In genomic region chr7:139695616-139696015, GRCh38 we compare ENCODE assay signal across 20 cellular contexts.
A peak's percentile ranks its signal among the peaks of the same experiment; 100 is the strongest.
DNase-seq lines count a peak whose midpoint lies in the region; TF ChIP-seq lines count a peak whose summit lies in the region.
"Had no signal": no experiment of that assay in that cellular context is flagged by ENCODE, and none has a peak within 500 bp of the region (broad histone marks: within the 10 kb centered on the region; RNA-seq: fewer than 3 reads in every experiment).

No MANE protein-coding gene starts in this region.

- peaks cover 3 to 100% (median 69%) of the 10 kb centered on the region in 11 experiments; a peak in 21 of 22 replicates for H4K20me1 ChIP-seq in BLaER1 treated with 17β-estradiol and CSF1 and Interleukin-3, amounts not matched to agents 10 nM and 100 nM

- H3K27me3 ChIP-seq in BLaER1 treated with 17β-estradiol and CSF1 and Interleukin-3, amounts not matched to agents 10 nM and 100 nM = no peaks in the 10 kb centered on the region
- H3K27me3 ChIP-seq: SJCRH30, thyroid gland had no signal

- no peak overlapping the region for H3K9ac ChIP-seq in BLaER1 treated with 17β-estradiol and CSF1 and Interleukin-3, amounts not matched to agents 10 nM and 100 nM

- TF ChIP-seq CTCF in fibroblast of pulmonary artery (IDR thresholded peaks at IDR 0.05; ENCODE audit: low read length, missing control alignments) (no peak), progenitor cell of endocrine pancreas (IDR thresholded peaks at IDR 0.05; ENCODE audit: unreplicated experiment) (no peak)

- no peak overlapping the region for H3K4me3 ChIP-seq in BLaER1 treated with 17β-estradiol and CSF1 and Interleukin-3, amounts not matched to agents 10 nM and 100 nM
- no peak overlapping the region for H3K4me3 ChIP-seq in fibroblast of pulmonary artery (replicated peaks; ENCODE audit: low read depth, low read length)
- H3K4me3 ChIP-seq: PC-9, SJCRH30, thyroid gland had no signal

- POLR2A ChIA-PET in activated CD4-positive, alpha-beta T cell treated with anti-CD3 and anti-CD28 coated beads, Interleukin-2, amount 10 ng/mL, durations not matched to agents 7 days and 5 days (lab: Charles Lee) = no interaction called here

- H3K27ac ChIP-seq in BLaER1 treated with 17β-estradiol and CSF1 and Interleukin-3, amounts not matched to agents 10 nM and 100 nM = no peak overlapping the region
- H3K27ac ChIP-seq: epithelial cell of prostate, HL-60, PC-9, SJCRH30, thyroid gland had no signal

- peak overlapping the region; percentile 11 for H3K27ac Mint-ChIP-seq in progenitor cell of endocrine pancreas
- no peak overlapping the region for H3K27ac Mint-ChIP-seq in activated CD4-positive, alpha-beta T cell treated with anti-CD3 and anti-CD28 coated beads, Interleukin-2, amount 10 ng/mL, durations not matched to agents 7 days and 5 days
- H3K27ac Mint-ChIP-seq: activated CD4-positive, alpha-beta memory T cell treated with anti-CD3 and anti-CD28 coated beads for 36 hours; activated naive CD8-positive, alpha-beta T cell treated with anti-CD3 and anti-CD28 coated beads, Interleukin-2, amount 10 ng/mL, durations not matched to agents 7 days and 5 days had no signal

- H3K27me3 Mint-ChIP-seq in progenitor cell of endocrine pancreas = no peaks in the 10 kb centered on the region
- no peaks in the 10 kb centered on the region for H3K27me3 Mint-ChIP-seq in activated CD4-positive, alpha-beta T cell treated with anti-CD3 and anti-CD28 coated beads, Interleukin-2, amount 10 ng/mL, durations not matched to agents 7 days and 5 days
- H3K27me3 Mint-ChIP-seq: activated CD4-positive, alpha-beta memory T cell treated with anti-CD3 and anti-CD28 coated beads for 36 hours; activated naive CD8-positive, alpha-beta T cell treated with anti-CD3 and anti-CD28 coated beads, Interleukin-2, amount 10 ng/mL, durations not matched to agents 7 days and 5 days had no signal

- H3K36me3 Mint-ChIP-seq in progenitor cell of endocrine pancreas (ENCODE audit: insufficient read depth) = peaks cover 9% of the 10 kb centered on the region
- no peaks in the 10 kb centered on the region for H3K36me3 Mint-ChIP-seq in activated CD4-positive, alpha-beta T cell treated with anti-CD3 and anti-CD28 coated beads, Interleukin-2, amount 10 ng/mL, durations not matched to agents 7 days and 5 days (ENCODE audit: low read depth)

- peaks cover 21 to 87% (median 65%) of the 10 kb centered on the region in 11 experiments; a peak in 21 of 22 replicates for H3K36me3 ChIP-seq in BLaER1 treated with 17β-estradiol and CSF1 and Interleukin-3, amounts not matched to agents 10 nM and 100 nM
- H3K36me3 ChIP-seq: SJCRH30, thyroid gland had no signal

- H3K4me1 ChIP-seq in BLaER1 treated with 17β-estradiol and CSF1 and Interleukin-3, amounts not matched to agents 10 nM and 100 nM = peaks cover 52 to 71% (median 62%) of the 10 kb centered on the region in 10 experiments
- H3K4me1 ChIP-seq: SJCRH30 had no signal

- DNase-seq in M059J (ENCODE audit: low read depth) (peak; percentile 46), fibroblast of pulmonary artery (ENCODE audit: low read depth) (peak; percentile 19), progenitor cell of endocrine pancreas (ENCODE audit: low spot score, unreplicated experiment) (no peak), foreskin melanocyte (no peak), HuH-7.5 (ENCODE audit: low spot score) (no peak)
- DNase-seq in activated CD4-positive, alpha-beta T cell treated with anti-CD3 and anti-CD28 coated beads, Interleukin-2, amount 10 ng/mL, durations not matched to agents 7 days and 5 days = no peak
- DNase-seq: activated CD4-positive, alpha-beta memory T cell treated with anti-CD3 and anti-CD28 coated beads for 36 hours; activated naive CD8-positive, alpha-beta T cell treated with anti-CD3 and anti-CD28 coated beads, Interleukin-2, amount 10 ng/mL, durations not matched to agents 7 days and 5 days; activated T-cell treated with anti-CD3 and anti-CD28 coated beads, Interleukin-2, amount 50 U/mL, for 48 hours; Calu3; GF-D8; midbrain; NCI-H187 treated with DMSO at 0.1 percent for 48 hours; NCI-H226; PC-9; SJCRH30; thyroid gland had no signal

- no peaks in the 10 kb centered on the region for H3K9me3 Mint-ChIP-seq in progenitor cell of endocrine pancreas (ENCODE audit: low read depth)
- H3K9me3 Mint-ChIP-seq in activated CD4-positive, alpha-beta T cell treated with anti-CD3 and anti-CD28 coated beads, Interleukin-2, amount 10 ng/mL, durations not matched to agents 7 days and 5 days = no peaks in the 10 kb centered on the region
- H3K9me3 Mint-ChIP-seq: activated CD4-positive, alpha-beta memory T cell treated with anti-CD3 and anti-CD28 coated beads for 36 hours; activated naive CD8-positive, alpha-beta T cell treated with anti-CD3 and anti-CD28 coated beads, Interleukin-2, amount 10 ng/mL, durations not matched to agents 7 days and 5 days had no signal

- H3K4me2 ChIP-seq in BLaER1 treated with 17β-estradiol and CSF1 and Interleukin-3, amounts not matched to agents 10 nM and 100 nM = peak overlapping the region; percentile 65 to 81 (median 73)
- H3K4me2 ChIP-seq: PC-9 had no signal

- H3K9me3 ChIP-seq in BLaER1 treated with 17β-estradiol and CSF1 and Interleukin-3, amounts not matched to agents 10 nM and 100 nM (replicated peaks in 1 of 11) = no peaks in the 10 kb centered on the region
- H3K9me3 ChIP-seq: SJCRH30, thyroid gland had no signal

- CTCF ChIA-PET in activated CD4-positive, alpha-beta T cell treated with anti-CD3 and anti-CD28 coated beads, Interleukin-2, amount 10 ng/mL, durations not matched to agents 7 days and 5 days (lab: Charles Lee) = no interaction called here

- H3K4me3 Mint-ChIP-seq in progenitor cell of endocrine pancreas (ENCODE audit: low read depth) = no peak overlapping the region
- no peak overlapping the region for H3K4me3 Mint-ChIP-seq in activated CD4-positive, alpha-beta T cell treated with anti-CD3 and anti-CD28 coated beads, Interleukin-2, amount 10 ng/mL, durations not matched to agents 7 days and 5 days
- H3K4me3 Mint-ChIP-seq: activated CD4-positive, alpha-beta memory T cell treated with anti-CD3 and anti-CD28 coated beads for 36 hours; activated naive CD8-positive, alpha-beta T cell treated with anti-CD3 and anti-CD28 coated beads, Interleukin-2, amount 10 ng/mL, durations not matched to agents 7 days and 5 days had no signal

- H3K4me1 Mint-ChIP-seq in progenitor cell of endocrine pancreas (ENCODE audit: low read depth) = peaks cover 48% of the 10 kb centered on the region
- H3K4me1 Mint-ChIP-seq in activated CD4-positive, alpha-beta T cell treated with anti-CD3 and anti-CD28 coated beads, Interleukin-2, amount 10 ng/mL, durations not matched to agents 7 days and 5 days = peaks cover 26% of the 10 kb centered on the region

Comparison
In these comparisons a context has a peak if more than half of its experiments do, and no peak if none do; other contexts are left out.
1. DNase-seq: peak in M059J (single experiment) and fibroblast of pulmonary artery (single experiment); none in progenitor cell of endocrine pancreas (single experiment), foreskin melanocyte (single experiment), activated CD4-positive, alpha-beta T cell treated with anti-CD3 and anti-CD28 coated beads, Interleukin-2, amount 10 ng/mL, durations not matched to agents 7 days and 5 days (single experiment) and HuH-7.5 (single experiment).